ENCODE assay signal across 7 cellular contexts in genomic region chr18:13003466-13003896, GRCh38. TPM values are rescaled to one million over a fixed set of nuclear protein-coding genes. Genes with fewer than 3 reads are reported as not detected.
DNase-seq lines count a peak whose midpoint lies in the region; TF ChIP-seq lines count a peak whose summit lies in the region.

No MANE protein-coding gene starts in this region.

- no peak overlapping the region for H3K4ac ChIP-seq in trophoblast cell (ENCODE audit: low read depth, low read length)

- no peak overlapping the region for H2AFZ ChIP-seq in trophoblast cell (ENCODE audit: insufficient read depth, low read length, poor library complexity)

- no peaks in the 10 kb centered on the region for H3K79me2 ChIP-seq in trophoblast cell (ENCODE audit: control insufficient read depth, insufficient read depth, low read length, poor library complexity)

- H3K9ac ChIP-seq in trophoblast cell (ENCODE audit: low read length): no peak overlapping the region

- no peak overlapping the region for H4K12ac ChIP-seq in trophoblast cell (ENCODE audit: low read depth, low read length)

- DNase-seq in GDM1 (lab: John Stamatoyannopoulos, UW) (peak; percentile 5), HFF-Myc (ENCODE audit: extremely low read depth, low read depth) (peak; percentile 89), RPMI7951 (ENCODE audit: low read depth) (peak; percentile 59), fibroblast of mammary gland (ENCODE audit: low read depth) (peak; percentile 88), trophoblast cell (peak; percentile 29 to 68), superior temporal gyrus (ENCODE audit: extremely low spot score) (no peak)
- DNase-seq in activated CD4-positive, CD25-positive, alpha-beta regulatory T cell (lab: John Stamatoyannopoulos, UW): no peak

- WGBS in trophoblast cell (ENCODE audit: extremely low coverage, insufficient coverage, insufficient read length): no CpG with 5 or more reads among the region's 7 CpGs

- H3K14ac ChIP-seq in trophoblast cell (ENCODE audit: low read length): no peak overlapping the region

- no peak overlapping the region for H4K91ac ChIP-seq in trophoblast cell (ENCODE audit: low read depth, low read length)

- no peak overlapping the region for H2AK5ac ChIP-seq in trophoblast cell (ENCODE audit: low read length)

- H3K23ac ChIP-seq in trophoblast cell (ENCODE audit: low read length): no peak overlapping the region

- no peaks in the 10 kb centered on the region for H3K9me3 ChIP-seq in trophoblast cell (ENCODE audit: insufficient read depth, low read depth, low read length)

- no peaks in the 10 kb centered on the region for H3K4me1 ChIP-seq in trophoblast cell (ENCODE audit: control insufficient read depth in 1 of 2, insufficient read depth in 2 of 2, low read length in 2 of 2)

- H2BK5ac ChIP-seq in trophoblast cell (ENCODE audit: low read depth, low read length, poor library complexity): no peak overlapping the region

- no peaks in the 10 kb centered on the region for H3K27me3 ChIP-seq in trophoblast cell (ENCODE audit: insufficient read depth, low read length)

- no peak overlapping the region for H3K18ac ChIP-seq in trophoblast cell (ENCODE audit: low read length)

- H3K4me2 ChIP-seq in trophoblast cell (ENCODE audit: low read length): no peak overlapping the region

- no peak overlapping the region for H2BK120ac ChIP-seq in trophoblast cell (ENCODE audit: insufficient read depth, low read length, poor library complexity)

- no peak overlapping the region for H3K27ac ChIP-seq in trophoblast cell (ENCODE audit: low read depth, low read length)

- H3K4me3 ChIP-seq in HFF-Myc (replicated peaks; ENCODE audit: low read depth, low read length) (no peak overlapping the region), fibroblast of mammary gland (ENCODE audit: control insufficient read depth, low read depth, low read length) (no peak overlapping the region), trophoblast cell (ENCODE audit: low read depth, low read length) (no peak overlapping the region)

- H3K36me3 ChIP-seq in trophoblast cell (ENCODE audit: control insufficient read depth in 1 of 2, insufficient read depth in 2 of 2, low read length in 2 of 2): peaks cover 3 to 7% of the 10 kb centered on the region in 2 experiments

- no peak overlapping the region for H4K8ac ChIP-seq in trophoblast cell (ENCODE audit: low read depth, low read length)

- no peak overlapping the region for H2BK12ac ChIP-seq in trophoblast cell (ENCODE audit: low read length)

- TF ChIP-seq CTCF in HFF-Myc (IDR thresholded peaks at IDR 0.05; ENCODE audit: low read depth, low read length, missing control alignments): peak; percentile 65
- TF ChIP-seq CTCF in fibroblast of mammary gland (conservative IDR thresholded peaks at IDR 0.05; ENCODE audit: control insufficient read depth, insufficient read depth, low read depth, low read length): peak; percentile 48

- H3K79me1 ChIP-seq in trophoblast cell (ENCODE audit: low read length): no peaks in the 10 kb centered on the region

RNA-seq across cellular contexts. Expression of gene CEP192, which starts 12.3 kb away (rescaled TPM):
- 28.1 and 32.2 TPM in 2 replicates for total RNA-seq in RPMI7951 (2014; rRNA removed; shearing (Covaris generic))
- 9.6 and 11.0 TPM in 2 replicates for polyA plus RNA-seq in trophoblast cell (2013)

RNA-seq across cellular contexts. Expression of gene SEH1L, which starts 55.7 kb away (rescaled TPM):
- total RNA-seq in RPMI7951 (2014; rRNA removed; shearing (Covaris generic)): 22.0 and 27.8 TPM in 2 replicates
- 18.6 and 20.1 TPM in 2 replicates for polyA plus RNA-seq in trophoblast cell (2013)

Comparison
In these comparisons a context has a peak if more than half of its experiments do, and no peak if none do; other contexts are left out.
1. DNase-seq: peak in GDM1 (single experiment), HFF-Myc (single experiment), RPMI7951 (single experiment), fibroblast of mammary gland (single experiment) and trophoblast cell (2 of 2); none in superior temporal gyrus (single experiment) and activated CD4-positive, CD25-positive, alpha-beta regulatory T cell (0 of 4).